Comparison of ENCODE assay signal across 1 cellular context in genomic region chr9:95465115-95465514, GRCh38.
TF ChIP-seq lines count a peak whose summit lies in the region.

No MANE protein-coding gene starts in this region.

TF ChIP-seq in SK-N-SH, 30 proteins besides CTCF, POLR2A, EP300 and RAD21 (continued from another document):
- TF ChIP-seq REST (IDR thresholded peaks at IDR 0.05; ENCODE audit: low read depth, low read length) = no peak
TF ChIP-seq in SK-N-SH: peak in this region for 0.
